1 cellular context compared by ENCODE assay signal in the genomic region with DNA sequence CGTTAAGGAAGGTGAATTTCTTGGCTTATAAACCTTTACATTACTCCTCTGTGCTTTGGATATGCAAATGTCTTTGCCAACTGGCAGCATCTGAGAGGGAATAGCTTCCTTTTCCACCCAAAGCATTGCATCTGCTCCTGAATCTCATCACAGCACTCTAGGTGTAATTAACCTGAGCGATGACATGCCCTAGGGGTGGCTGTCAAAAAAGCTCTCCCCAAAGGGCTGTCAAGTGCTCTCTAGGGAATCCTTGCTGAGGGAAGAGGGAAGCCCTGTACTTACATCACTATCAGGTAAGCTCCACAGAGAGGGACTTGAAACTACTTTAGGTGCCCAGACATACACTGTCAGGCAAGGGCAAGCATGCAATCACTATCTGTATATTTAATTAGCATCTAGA.
TF ChIP-seq lines count a peak whose summit lies in the region.

No MANE protein-coding gene starts in this region.

TF ChIP-seq in WTC11, 78 proteins besides CTCF, POLR2A, EP300 and RAD21 (continued from another document):
- TF ChIP-seq, protein P1, sequence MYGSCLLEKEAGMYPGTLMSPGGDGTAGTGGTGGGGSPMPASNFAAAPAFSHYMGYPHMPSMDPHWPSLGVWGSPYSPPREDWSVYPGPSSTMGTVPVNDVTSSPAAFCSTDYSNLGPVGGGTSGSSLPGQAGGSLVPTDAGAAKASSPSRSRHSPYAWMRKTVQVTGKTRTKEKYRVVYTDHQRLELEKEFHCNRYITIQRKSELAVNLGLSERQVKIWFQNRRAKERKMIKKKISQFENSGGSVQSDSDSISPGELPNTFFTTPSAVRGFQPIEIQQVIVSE (CRISPR knock-in tag; IDR thresholded peaks at IDR 0.05; ENCODE audit: borderline replicate concordance) = no peak
- TF ChIP-seq NR3C1 (CRISPR knock-in tag; conservative IDR thresholded peaks at IDR 0.05; ENCODE audit: low read depth) (no peak), NR1H2 (CRISPR knock-in tag; IDR thresholded peaks at IDR 0.05) (no peak), TCF7 (CRISPR knock-in tag; IDR thresholded peaks at IDR 0.05; ENCODE audit: low read depth) (no peak), CBFB (CRISPR knock-in tag; IDR thresholded peaks at IDR 0.05; ENCODE audit: low read depth) (no peak), NFATC4 (CRISPR knock-in tag; IDR thresholded peaks at IDR 0.05) (no peak), NR2C2 (CRISPR knock-in tag; IDR thresholded peaks at IDR 0.05) (no peak), SP1 (CRISPR knock-in tag; conservative IDR thresholded peaks at IDR 0.05) (no peak)
- TF ChIP-seq, protein P2, sequence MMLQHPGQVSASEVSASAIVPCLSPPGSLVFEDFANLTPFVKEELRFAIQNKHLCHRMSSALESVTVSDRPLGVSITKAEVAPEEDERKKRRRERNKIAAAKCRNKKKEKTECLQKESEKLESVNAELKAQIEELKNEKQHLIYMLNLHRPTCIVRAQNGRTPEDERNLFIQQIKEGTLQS (CRISPR knock-in tag; conservative IDR thresholded peaks at IDR 0.05) = no peak
